Comparison of ENCODE assay signal across 16 cellular contexts in genomic region chr9:137484551-137485315, GRCh38. TPM values are rescaled to one million over a fixed set of nuclear protein-coding genes. Genes with fewer than 3 reads are reported as not detected.
DNase-seq lines count a peak whose midpoint lies in the region; ATAC-seq and TF ChIP-seq lines count a peak whose summit lies in the region.
"Had no signal": no experiment of that assay in that cellular context is flagged by ENCODE, and none has a peak within 500 bp of the region (broad histone marks: within the 10 kb centered on the region; RNA-seq: fewer than 3 reads in every experiment).

No MANE protein-coding gene starts in this region.

- POLR2A ChIA-PET in WTC11 (lab: Charles Lee) = no interaction called here

- no peaks in the 10 kb centered on the region for H3K79me2 ChIP-seq in mesendoderm (ENCODE audit: control insufficient read depth, insufficient read depth, low read length)

- H3K56ac ChIP-seq in mesendoderm (ENCODE audit: low read length) = no peak overlapping the region

- no peak overlapping the region for H2BK120ac ChIP-seq in mesendoderm (ENCODE audit: low read depth, low read length)

- H3K27me3 ChIP-seq in mesendoderm (ENCODE audit: insufficient read depth, low read length, poor library complexity) (no peaks in the 10 kb centered on the region), spleen (replicated peaks in 1 of 7) (no peaks in the 10 kb centered on the region)

- peak overlapping the region; percentile 66 for H3K23ac ChIP-seq in mesendoderm (ENCODE audit: low read length)

- peak overlapping the region; percentile 76; the same call in 1 of the 2 replicates for H3K27ac Mint-ChIP-seq in WTC11

- ATAC-seq in WTC11 = no peak

- no peak overlapping the region for H3K4me3 Mint-ChIP-seq in WTC11

- H3K4me3 ChIP-seq in mesendoderm (ENCODE audit: low read length) (no peak overlapping the region), spleen (no peak overlapping the region)

- no peak overlapping the region for H2BK15ac ChIP-seq in mesendoderm (replicated peaks; ENCODE audit: low read depth)

- H3K27me3 Mint-ChIP-seq in WTC11 (ENCODE audit: low read depth) = no peaks in the 10 kb centered on the region

- CTCF ChIA-PET in WTC11 (lab: Charles Lee) = no interaction called here

- no peak overlapping the region for H3K18ac ChIP-seq in mesendoderm (ENCODE audit: low read length)

- no peak overlapping the region for H3K4me2 ChIP-seq in mesendoderm (ENCODE audit: low read length)
- H3K4me2 ChIP-seq: KMS-11 had no signal

- H3K79me1 ChIP-seq in mesendoderm (ENCODE audit: low read length) = no peaks in the 10 kb centered on the region

- H3K9me3 ChIP-seq in spleen = no peaks in the 10 kb centered on the region

- no peak for TF ChIP-seq POLR2A in spleen (IDR thresholded peaks at IDR 0.05)

- H3K27ac ChIP-seq in mesendoderm (ENCODE audit: low read depth, low read length) = no peak overlapping the region
- H3K27ac ChIP-seq in spleen = no peak overlapping the region
- H3K27ac ChIP-seq: KMS-11 had no signal

- no peaks in the 10 kb centered on the region for H3K9me3 Mint-ChIP-seq in WTC11

- H4K5ac ChIP-seq in mesendoderm (ENCODE audit: low read length) = no peak overlapping the region

- no peak overlapping the region for H4K8ac ChIP-seq in mesendoderm (ENCODE audit: low read depth, low read length)

- H3K36me3 Mint-ChIP-seq in WTC11 = no peaks in the 10 kb centered on the region

- DNase-seq in DMS53 (lab: John Stamatoyannopoulos, UW) (peak; percentile 89), WTC11 (ENCODE audit: low spot score) (no peak), mesendoderm (no peak), spleen (peak; percentile 63), SIG-M5 treated with dmso at 0.1 percent for 504 hours (lab: John Stamatoyannopoulos, UW; ENCODE audit: unreplicated experiment) (no peak), AG20443 (ENCODE audit: low spot score) (no peak)
- no peak for DNase-seq in activated CD4-positive, alpha-beta T cell treated with anti-CD3 and anti-CD28 coated beads, Interleukin-2, amount 50 U/mL, for 4 hours
- DNase-seq: DND-41; NCI-H1092; NCI-H1694; NCI-H2107; NK-92 treated with Interleukin-12 subunit alpha and Interleukin-12 subunit beta, amount 100 ng/mL, for 24 hours; OCI-M1; RPMI8226 had no signal

- H3K36me3 ChIP-seq in mesendoderm (ENCODE audit: control insufficient read depth, insufficient read depth, low read length) (no peaks in the 10 kb centered on the region), spleen (peaks cover 0 to 3% (median 0%) of the 10 kb centered on the region in 6 donors)

- H3K4me1 ChIP-seq in mesendoderm (ENCODE audit: control insufficient read depth, low read depth, low read length) (no peaks in the 10 kb centered on the region), spleen (peaks cover 0 to 28% (median 12%) of the 10 kb centered on the region in 6 donors)

- intact Hi-C loops in spleen (cut with DNase I; ENCODE audit: low total_unique reads) = no loop called here

- H2BK5ac ChIP-seq in mesendoderm (ENCODE audit: low read length) = no peak overlapping the region

- no peak overlapping the region for H3K9ac ChIP-seq in mesendoderm (ENCODE audit: low read length)
- H3K9ac ChIP-seq: KMS-11 had no signal

- no peaks in the 10 kb centered on the region for H3K4me1 Mint-ChIP-seq in WTC11

- H2AK5ac ChIP-seq in mesendoderm (ENCODE audit: low read length) = no peak overlapping the region

- H3K4ac ChIP-seq in mesendoderm (ENCODE audit: low read depth, low read length) = no peak overlapping the region

- WGBS in mesendoderm (ENCODE audit: extremely low coverage, insufficient coverage, low lambda C conversion rate) = no CpG with 5 or more reads among the region's 27 CpGs
- WGBS in spleen, 5 donors = 87 to 95% (median 92%) methylated on average over 13 to 27 of the region's 27 CpGs

- TF ChIP-seq CTCF in WTC11 (IDR thresholded peaks at IDR 0.05) (no peak), spleen (IDR thresholded peaks at IDR 0.05 in 8 of 11, conservative IDR thresholded peaks at IDR 0.05 in 3 of 11) (no peak)

TF ChIP-seq in WTC11, 78 proteins besides CTCF, POLR2A, EP300 and RAD21 (continues in another document):
- TF ChIP-seq E2F1 (CRISPR knock-in tag; IDR thresholded peaks at IDR 0.05) (no peak), CDX4 (CRISPR knock-in tag; IDR thresholded peaks at IDR 0.05; ENCODE audit: borderline replicate concordance) (no peak), ZNF121 (CRISPR knock-in tag; IDR thresholded peaks at IDR 0.05) (no peak), ZNF138 (CRISPR knock-in tag; conservative IDR thresholded peaks at IDR 0.05) (no peak), ATF3 (CRISPR knock-in tag; conservative IDR thresholded peaks at IDR 0.05) (no peak), FOXJ3 (CRISPR knock-in tag; IDR thresholded peaks at IDR 0.05; ENCODE audit: borderline replicate concordance) (no peak), JAZF1 (CRISPR knock-in tag; IDR thresholded peaks at IDR 0.05) (no peak), AFF4 (CRISPR knock-in tag; IDR thresholded peaks at IDR 0.05; ENCODE audit: borderline replicate concordance) (no peak), ZMAT4 (CRISPR knock-in tag; IDR thresholded peaks at IDR 0.05) (no peak), ATF2 (CRISPR knock-in tag; IDR thresholded peaks at IDR 0.05; ENCODE audit: borderline replicate concordance, low read depth) (no peak)

RNA-seq across cellular contexts. Expression of gene NSMF, which starts 25.6 kb away (rescaled TPM):
- total RNA-seq in WTC11 (2021) (61.6 to 63.7 TPM (median 61.9 TPM) in 3 replicates), spleen (10 to 100 TPM; 21.8 to 39.0 (median 25.5) TPM)
- 27.2 TPM for polyA plus RNA-seq in mesendoderm (2013, experiment 1 of 2)
- polyA plus RNA-seq in mesendoderm (2013, experiment 2 of 2) = 28.2 TPM
- 10 to 100 TPM; 21.8 to 49.3 (median 26.7) TPM for polyA plus RNA-seq in spleen

RNA-seq across cellular contexts. Expression of gene ENTPD8, which starts 43.6 kb away (rescaled TPM):
- total RNA-seq in WTC11 (2021) = 2.0 to 2.5 TPM (median 2.3 TPM) in 3 replicates
- 0.07 TPM for polyA plus RNA-seq in mesendoderm (2013, experiment 1 of 2)
- polyA plus RNA-seq in mesendoderm (2013, experiment 2 of 2) = 0.04 TPM
- under 1 TPM in 3 of 7 donors, not detected in 4; 0.26 to 0.37 (median 0.28) TPM for total RNA-seq in spleen
- polyA plus RNA-seq in spleen = under 1 TPM; 0.07 to 0.10 (median 0.09) TPM
- total RNA-seq: MCF 10A had no signal

Comparison
In these comparisons a context has a peak if more than half of its experiments do, and no peak if none do; other contexts are left out.
1. DNase-seq: peak in DMS53 (single experiment) and spleen (single experiment); none in WTC11 (single experiment), mesendoderm (single experiment), activated CD4-positive, alpha-beta T cell treated with anti-CD3 and anti-CD28 coated beads, Interleukin-2, amount 50 U/mL, for 4 hours (0 of 2), SIG-M5 treated with dmso at 0.1 percent for 504 hours (single experiment) and AG20443 (single experiment).